24 cellular contexts compared by ENCODE assay signal in the genomic region with DNA sequence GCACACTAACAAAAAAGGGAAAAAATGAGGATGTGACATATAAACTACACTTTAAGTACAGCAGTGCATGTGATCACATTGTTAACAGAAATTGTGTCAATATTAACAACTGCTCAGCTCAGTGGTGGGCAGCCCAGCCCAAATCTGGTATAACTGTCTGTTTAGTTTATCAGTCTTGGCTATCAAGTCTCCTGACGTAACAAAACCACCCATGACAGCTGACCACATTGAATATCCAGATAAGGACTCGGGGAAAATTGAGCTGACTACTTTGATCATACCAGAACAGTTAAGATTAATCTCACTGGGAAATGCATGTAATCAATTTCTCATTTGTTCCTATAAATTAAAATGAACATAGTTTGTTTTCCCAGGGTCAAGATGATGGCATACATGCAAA.
"Had no signal": no experiment of that assay in that cellular context is flagged by ENCODE, and none has a peak within 500 bp of the region (broad histone marks: within the 10 kb centered on the region; RNA-seq: fewer than 3 reads in every experiment).

No MANE protein-coding gene starts in this region.

- H3K27ac ChIP-seq: epithelial cell of prostate, esophagus squamous epithelium, neural progenitor cell, ovary, suprapubic skin, thyroid gland, uterus had no signal

- H3K36me3 ChIP-seq: esophagus squamous epithelium, neural progenitor cell, ovary, suprapubic skin, thyroid gland, uterus had no signal

- ATAC-seq: effector memory CD8-positive, alpha-beta T cell; left colon; left ventricle myocardium superior; natural killer cell treated with Interleukin-12 subunit alpha and Interleukin-12 subunit beta and Interleukin-15 and Interleukin-18, amount 100 ng/mL, for 72 hours; right cardiac atrium; stimulated activated effector memory CD8-positive, alpha-beta T cell treated with anti-CD3 and anti-CD28 coated beads, Interleukin-12 subunit alpha, Interleukin-12 subunit beta, amount 100 ng/mL, for 72 hours; stimulated activated naive CD8-positive, alpha-beta T cell treated with anti-CD3 and anti-CD28 coated beads, Interleukin-15, Interleukin-2, amounts not matched to agents 100 U/mL and 50 U/mL, for 24 hours had no signal

- DNase-seq: effector memory CD8-positive, alpha-beta T cell; esophagus squamous epithelium; foreskin fibroblast; hippocampal formation; left colon; left ventricle myocardium superior; mesenchymal stem cell; midbrain; nucleus accumbens; ovary; right cardiac atrium; small intestine; stimulated activated CD4-positive, alpha-beta T cell treated with anti-CD3 and anti-CD28 coated beads, Interleukin-12 subunit alpha, Interleukin-12 subunit beta, amount 100 ng/mL, for 4 hours; stimulated activated CD4-positive, alpha-beta T cell treated with anti-CD3 and anti-CD28 coated beads, Interleukin-2, amount 100 ng/mL, for 48 hours; stimulated activated CD8-positive, alpha-beta memory T cell treated with anti-CD3 and anti-CD28 coated beads, Interleukin-4, amount 100 ng/mL, for 48 hours; stimulated activated naive CD8-positive, alpha-beta T cell treated with anti-CD3 and anti-CD28 coated beads, Interleukin-15, Interleukin-2, amounts not matched to agents 100 U/mL and 50 U/mL, for 24 hours; thyroid gland; uterus had no signal

- H3K9me3 ChIP-seq: esophagus squamous epithelium, ovary, suprapubic skin, thyroid gland, uterus had no signal

- FAIRE-seq: small intestine had no signal

- H3K27me3 ChIP-seq: ovary, thyroid gland, uterus had no signal

- H3K4me1 ChIP-seq: esophagus squamous epithelium, neural progenitor cell, suprapubic skin, thyroid gland, uterus had no signal

- H3K4me3 ChIP-seq: esophagus squamous epithelium, lung, neural progenitor cell, ovary, suprapubic skin, thyroid gland, uterus had no signal
